Comparison of ENCODE assay signal across 22 cellular contexts in the genomic region with DNA sequence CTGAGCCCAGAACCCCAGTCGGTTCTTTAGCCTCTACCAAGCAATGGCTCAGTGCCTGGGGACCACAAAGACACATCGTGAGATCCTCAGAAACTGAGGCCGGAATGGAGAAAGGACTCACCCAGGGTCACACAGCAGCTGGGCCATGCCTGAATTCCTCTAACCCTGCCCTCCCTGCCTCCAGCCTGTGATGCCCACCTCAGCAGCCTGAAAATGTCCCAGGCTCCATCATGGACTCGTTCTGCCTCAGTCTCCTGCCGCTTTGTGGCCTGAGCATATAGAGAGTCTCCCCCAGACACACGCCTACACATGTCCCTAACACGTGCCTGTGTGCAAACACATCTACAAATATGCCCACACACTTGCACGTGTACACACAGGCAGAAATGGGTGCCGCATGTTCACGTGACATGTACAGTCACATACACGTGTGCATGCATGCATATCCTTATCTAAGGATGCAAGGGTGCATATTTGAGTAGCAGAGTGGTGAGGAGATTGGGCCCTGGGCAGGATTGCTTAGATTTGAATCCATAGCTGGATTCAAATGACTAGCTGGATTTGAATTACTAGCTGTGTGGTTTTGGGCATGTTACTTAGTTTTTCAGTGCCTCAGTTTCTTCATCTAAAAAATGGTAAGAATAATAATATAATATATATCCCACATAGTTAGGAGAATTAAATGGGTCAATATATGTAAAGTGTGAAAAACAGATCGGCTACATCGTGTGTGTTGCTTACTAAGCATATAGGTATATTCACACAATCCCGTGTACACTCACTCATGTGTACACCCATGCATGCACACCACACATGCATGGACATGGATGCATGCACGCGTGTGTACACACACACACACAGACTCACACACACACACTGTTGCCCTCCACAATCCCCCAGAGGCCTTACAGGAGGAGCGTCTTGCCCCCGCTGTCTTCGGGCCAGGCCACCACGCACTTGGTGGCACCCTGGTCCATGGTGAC. TPM values are rescaled to one million over a fixed set of nuclear protein-coding genes. Genes with fewer than 3 reads are reported as not detected.
"Had no signal": no experiment of that assay in that cellular context is flagged by ENCODE, and none has a peak within 500 bp of the region (broad histone marks: within the 10 kb centered on the region; RNA-seq: fewer than 3 reads in every experiment).

No MANE protein-coding gene starts in this region.

- DNase-seq: activated CD4-positive, alpha-beta T cell treated with anti-CD3 and anti-CD28 coated beads for 36 hours; activated CD4-positive, alpha-beta T cell treated with anti-CD3 and anti-CD28 coated beads, Interleukin-2, amount 50 U/mL, for 4 hours; activated CD8-positive, alpha-beta memory T cell treated with anti-CD3 and anti-CD28 coated beads for 24 hours; activated CD8-positive, alpha-beta memory T cell treated with anti-CD3 and anti-CD28 coated beads, Interleukin-2, amount 50 U/mL, for 4 hours; activated T-cell treated with anti-CD3 and anti-CD28 coated beads, Interleukin-2, amount 50 U/mL, for 24 hours; central memory CD4-positive, alpha-beta T cell; effector memory CD4-positive, alpha-beta T cell; heart right ventricle; left colon; naive B cell; stimulated activated CD4-positive, alpha-beta T cell treated with anti-CD3 and anti-CD28 coated beads, Interleukin-4, amount 100 ng/mL, for 1 hour; stimulated activated naive CD4-positive, alpha-beta T cell treated with Interleukin-2 at 50 U/mL for 16 hours; T-helper 17 cell; thyroid gland had no signal

- H3K27ac ChIP-seq: heart right ventricle, ovary, psoas muscle, thyroid gland had no signal

- H3K36me3 ChIP-seq: ascending aorta, heart right ventricle, ovary, thyroid gland had no signal

- H3K4me2 ChIP-seq: smooth muscle cell had no signal

- H3K4me3 ChIP-seq: ascending aorta, heart right ventricle, ovary, psoas muscle, smooth muscle cell, thyroid gland had no signal

- ATAC-seq: activated T-helper 17 cell treated with anti-CD3 and anti-CD28 coated beads, Interleukin-2, amount 50 U/mL, for 72 hours; left colon; T-helper 17 cell had no signal

- H3K9me3 ChIP-seq: ascending aorta, heart right ventricle, ovary, psoas muscle, thyroid gland had no signal

- H3K27me3 ChIP-seq: ascending aorta, heart right ventricle, ovary, thyroid gland had no signal

RNA-seq across cellular contexts. Expression of gene TACR2, which starts 2.4 kb away (rescaled TPM):
- total RNA-seq: activated B cell treated with CpG ODN at 0.5 μM for 24 hours; activated CD4-positive, alpha-beta T cell treated with anti-CD3 and anti-CD28 coated beads for 36 hours; activated T-helper 17 cell treated with anti-CD3 and anti-CD28 coated beads, Interleukin-2, amount 50 U/mL, for 72 hours; ascending aorta; endothelial cell of umbilical vein; mononuclear cell; smooth muscle cell; T-helper 17 cell; thyroid gland had no signal
